ENCODE assay signal across 9 cellular contexts in genomic region chr6:41027251-41027650, GRCh38. TPM values are rescaled to one million over a fixed set of nuclear protein-coding genes. Genes with fewer than 3 reads are reported as not detected.
DNase-seq lines count a peak whose midpoint lies in the region; ATAC-seq, FAIRE-seq and TF ChIP-seq lines count a peak whose summit lies in the region.
"Had no signal": no experiment of that assay in that cellular context is flagged by ENCODE, and none has a peak within 500 bp of the region (broad histone marks: within the 10 kb centered on the region; RNA-seq: fewer than 3 reads in every experiment).

No MANE protein-coding gene starts in this region.

- H3K36me3 ChIP-seq in cardiac muscle cell = no peaks in the 10 kb centered on the region
- no peaks in the 10 kb centered on the region for H3K36me3 ChIP-seq in upper lobe of right lung
- no peaks in the 10 kb centered on the region for H3K36me3 ChIP-seq in mucosa of descending colon (ENCODE audit: low read depth)

- H3K27me3 Mint-ChIP-seq in activated naive CD8-positive, alpha-beta T cell treated with anti-CD3 and anti-CD28 coated beads, Interleukin-2, amount 10 ng/mL, durations not matched to agents 7 days and 5 days = no peaks in the 10 kb centered on the region
- H3K27me3 Mint-ChIP-seq in memory B cell = no peaks in the 10 kb centered on the region

- peaks cover 20% of the 10 kb centered on the region for H3K4me1 Mint-ChIP-seq in activated naive CD8-positive, alpha-beta T cell treated with anti-CD3 and anti-CD28 coated beads, Interleukin-2, amount 10 ng/mL, durations not matched to agents 7 days and 5 days
- H3K4me1 Mint-ChIP-seq in memory B cell = peaks cover 21% of the 10 kb centered on the region

- DNase-seq in cardiac muscle cell (ENCODE audit: low read depth in 1 of 2, low spot score in 1 of 2) (no peak), Right ventricle myocardium superior (no peak), memory B cell (ENCODE audit: low spot score in 2 of 2) (no peak), upper lobe of right lung (no peak), mucosa of descending colon (no peak), HK-2 (ENCODE audit: unreplicated experiment) (no peak), GM12891 (ENCODE audit: insufficient read length, low spot score) (no peak)
- no peak for DNase-seq in activated naive CD8-positive, alpha-beta T cell treated with anti-CD3 and anti-CD28 coated beads, Interleukin-2, amount 10 ng/mL, durations not matched to agents 7 days and 5 days

- H3K4me3 ChIP-seq in cardiac muscle cell = peak overlapping the region; percentile 8
- H3K4me3 ChIP-seq in upper lobe of right lung = peak overlapping the region; percentile 62
- no peak overlapping the region for H3K4me3 ChIP-seq in mucosa of descending colon

- H3K36me3 Mint-ChIP-seq in activated naive CD8-positive, alpha-beta T cell treated with anti-CD3 and anti-CD28 coated beads, Interleukin-2, amount 10 ng/mL, durations not matched to agents 7 days and 5 days = no peaks in the 10 kb centered on the region
- no peaks in the 10 kb centered on the region for H3K36me3 Mint-ChIP-seq in memory B cell

- no peaks in the 10 kb centered on the region for H3K9me3 ChIP-seq in cardiac muscle cell (ENCODE audit: low read depth)
- no peaks in the 10 kb centered on the region for H3K9me3 ChIP-seq in upper lobe of right lung
- H3K9me3 ChIP-seq in mucosa of descending colon = no peaks in the 10 kb centered on the region

- POLR2A ChIA-PET in activated naive CD8-positive, alpha-beta T cell treated with anti-CD3 and anti-CD28 coated beads, Interleukin-2, amount 10 ng/mL, durations not matched to agents 7 days and 5 days (lab: Charles Lee) = interaction anchor here (0.9 to 2.3 kb wide), 8 partner anchors 9 to 172 kb away, joined by 3 to 10 read pairs (median 4); partner anchors contain the start of genes NFYA and OARD1

- TF ChIP-seq CTCF in cardiac muscle cell (IDR thresholded peaks at IDR 0.05; ENCODE audit: low read depth, low read length) (no peak), upper lobe of right lung (IDR thresholded peaks at IDR 0.05) (no peak), mucosa of descending colon (IDR thresholded peaks at IDR 0.05) (no peak)

- H3K27ac ChIP-seq in cardiac muscle cell (no peak overlapping the region), upper lobe of right lung (no peak overlapping the region)

- H3K4me1 ChIP-seq in cardiac muscle cell (ENCODE audit: low read depth) (peaks cover 14% of the 10 kb centered on the region), upper lobe of right lung (peaks cover 12% of the 10 kb centered on the region), mucosa of descending colon (ENCODE audit: low read depth) (peaks cover 6% of the 10 kb centered on the region)

- intact Hi-C loops in Right ventricle myocardium superior (cut with DNase I) = loop anchor here (5.0 kb wide), 2 partner anchors 40 to 130 kb away; no protein-coding TSS in a partner anchor
- intact Hi-C loops in upper lobe of right lung (cut with DNase I) = no loop called here
- intact Hi-C loops in mucosa of descending colon (cut with DNase I, micrococcal nuclease) = loop anchor here in 1 of 2 donors (10.0 kb wide), 1 partner anchor 132 kb away; no protein-coding TSS in a partner anchor

- no peak for TF ChIP-seq POLR2A in GM12891 (IDR thresholded peaks at IDR 0.05; ENCODE audit: low read depth, low read length)

- no peak for FAIRE-seq in GM12891 (lab: Jason Lieb, UNC)
- FAIRE-seq: G401.6 had no signal

- peak overlapping the region; percentile 97 for H3K4me3 Mint-ChIP-seq in activated naive CD8-positive, alpha-beta T cell treated with anti-CD3 and anti-CD28 coated beads, Interleukin-2, amount 10 ng/mL, durations not matched to agents 7 days and 5 days
- H3K4me3 Mint-ChIP-seq in memory B cell = peak overlapping the region; percentile 85

- peak overlapping the region; percentile 85 for H3K27ac Mint-ChIP-seq in activated naive CD8-positive, alpha-beta T cell treated with anti-CD3 and anti-CD28 coated beads, Interleukin-2, amount 10 ng/mL, durations not matched to agents 7 days and 5 days
- H3K27ac Mint-ChIP-seq in memory B cell = peak overlapping the region; percentile 2

- no peaks in the 10 kb centered on the region for H3K9me3 Mint-ChIP-seq in activated naive CD8-positive, alpha-beta T cell treated with anti-CD3 and anti-CD28 coated beads, Interleukin-2, amount 10 ng/mL, durations not matched to agents 7 days and 5 days
- H3K9me3 Mint-ChIP-seq in memory B cell = no peaks in the 10 kb centered on the region

- ATAC-seq in Right ventricle myocardium superior (ENCODE audit: poor library complexity) (no peak), memory B cell (ENCODE audit: low read depth) (no peak), upper lobe of right lung (no peak), mucosa of descending colon (no peak)
- ATAC-seq in activated naive CD8-positive, alpha-beta T cell treated with anti-CD3 and anti-CD28 coated beads, Interleukin-2, amount 10 ng/mL, durations not matched to agents 7 days and 5 days (ENCODE audit: low read depth) = no peak

- H3K27me3 ChIP-seq in cardiac muscle cell = no peaks in the 10 kb centered on the region
- no peaks in the 10 kb centered on the region for H3K27me3 ChIP-seq in upper lobe of right lung

TF ChIP-seq in GM12891, 5 proteins besides CTCF, POLR2A, EP300 and RAD21:
- TF ChIP-seq POLR2AphosphoS5 (IDR thresholded peaks at IDR 0.05; ENCODE audit: low read depth, low read length) (no peak), PAX5 (IDR thresholded peaks at IDR 0.05; ENCODE audit: insufficient read depth, low read length, severe bottlenecking) (no peak), TAF1 (IDR thresholded peaks at IDR 0.05; ENCODE audit: low read depth, low read length) (no peak)

RNA-seq across cellular contexts. Expression of gene UNC5CL, which starts 11.8 kb away (rescaled TPM):
- total RNA-seq in cardiac muscle cell = 7.6 and 13.9 TPM in 2 replicates
- polyA plus RNA-seq in cardiac muscle cell = 3.3 and 5.3 TPM in 2 replicates
- total RNA-seq in Right ventricle myocardium superior = 0.40 TPM
- 1 to 10 TPM; 3.0 to 4.2 TPM for total RNA-seq in activated naive CD8-positive, alpha-beta T cell treated with anti-CD3 and anti-CD28 coated beads, Interleukin-2, amount 10 ng/mL, durations not matched to agents 7 days and 5 days
- total RNA-seq in upper lobe of right lung = 1.4 TPM
- total RNA-seq in mucosa of descending colon = 1 to 10 TPM; 3.4 to 9.7 (median 7.4) TPM
- polyA plus RNA-seq in GM12891 (2012; ENCODE audit: low read depth, missing spikeins) = 0.31 TPM

RNA-seq across cellular contexts. Expression of gene TSPO2, which starts 15.0 kb away (rescaled TPM):
- total RNA-seq in cardiac muscle cell (not detected in 2 replicates), Right ventricle myocardium superior (not detected), upper lobe of right lung (not detected), mucosa of descending colon (under 1 TPM in 1 of 3 donors, not detected in 2; 0.48 TPM)
- polyA plus RNA-seq in cardiac muscle cell = not detected in 2 replicates
- total RNA-seq in activated naive CD8-positive, alpha-beta T cell treated with anti-CD3 and anti-CD28 coated beads, Interleukin-2, amount 10 ng/mL, durations not matched to agents 7 days and 5 days = not detected
- not detected for polyA plus RNA-seq in GM12891 (2012; ENCODE audit: low read depth, missing spikeins)

RNA-seq across cellular contexts. Expression of gene APOBEC2, which starts 25.8 kb away (rescaled TPM):
- 135 and 172 TPM in 2 replicates for total RNA-seq in cardiac muscle cell
- polyA plus RNA-seq in cardiac muscle cell = 107 and 156 TPM in 2 replicates
- total RNA-seq in Right ventricle myocardium superior = 211 TPM
- total RNA-seq in activated naive CD8-positive, alpha-beta T cell treated with anti-CD3 and anti-CD28 coated beads, Interleukin-2, amount 10 ng/mL, durations not matched to agents 7 days and 5 days = not detected
- total RNA-seq in upper lobe of right lung = not detected
- total RNA-seq in mucosa of descending colon = not detected
- not detected for polyA plus RNA-seq in GM12891 (2012; ENCODE audit: low read depth, missing spikeins)

RNA-seq across cellular contexts. Expression of gene OARD1, which starts 44.9 kb away (rescaled TPM):
- 22.4 and 27.5 TPM in 2 replicates for total RNA-seq in cardiac muscle cell
- polyA plus RNA-seq in cardiac muscle cell = 56.3 and 80.0 TPM in 2 replicates
- total RNA-seq in Right ventricle myocardium superior = 19.7 TPM
- 10 to 100 TPM; 38.9 to 40.8 TPM for total RNA-seq in activated naive CD8-positive, alpha-beta T cell treated with anti-CD3 and anti-CD28 coated beads, Interleukin-2, amount 10 ng/mL, durations not matched to agents 7 days and 5 days
- total RNA-seq in upper lobe of right lung = 22.1 TPM
- total RNA-seq in mucosa of descending colon = 10 to 100 TPM; 23.0 to 37.4 (median 23.7) TPM
- 41.3 TPM for polyA plus RNA-seq in GM12891 (2012; ENCODE audit: low read depth, missing spikeins)

RNA-seq across cellular contexts. Expression of gene NFYA, which starts 45.5 kb away (rescaled TPM):
- total RNA-seq in cardiac muscle cell = 9.8 and 14.4 TPM in 2 replicates
- polyA plus RNA-seq in cardiac muscle cell = 8.0 and 14.5 TPM in 2 replicates
- 9.5 TPM for total RNA-seq in Right ventricle myocardium superior
- total RNA-seq in activated naive CD8-positive, alpha-beta T cell treated with anti-CD3 and anti-CD28 coated beads, Interleukin-2, amount 10 ng/mL, durations not matched to agents 7 days and 5 days = 10 to 100 TPM; 44.4 to 47.7 TPM
- total RNA-seq in upper lobe of right lung = 23.9 TPM
- 10 to 100 TPM; 19.0 to 20.9 (median 20.2) TPM for total RNA-seq in mucosa of descending colon
- 15.7 TPM for polyA plus RNA-seq in GM12891 (2012; ENCODE audit: low read depth, missing spikeins)

Comparison
In these comparisons a context has a peak if more than half of its experiments do, and no peak if none do; other contexts are left out.
1. RNA of gene APOBEC2, which starts 25.8 kb away (total RNA-seq): 211 TPM in Right ventricle myocardium superior (single experiment) and 135 to 172 TPM in cardiac muscle cell; not detected in upper lobe of right lung (single experiment), not detected in mucosa of descending colon and not detected in activated naive CD8-positive, alpha-beta T cell treated with anti-CD3 and anti-CD28 coated beads, Interleukin-2, amount 10 ng/mL, durations not matched to agents 7 days and 5 days; every median in the first group is over 100 times any median in the second.